In genomic region chr7:74033372-74034311, GRCh38 we compare ENCODE assay signal across 1 cellular context.
TF ChIP-seq lines count a peak whose summit lies in the region.

No MANE protein-coding gene starts in this region.

TF ChIP-seq in K562, 482 proteins besides CTCF, POLR2A, EP300 and RAD21 (continued from another document):
- TF ChIP-seq, protein P1, sequence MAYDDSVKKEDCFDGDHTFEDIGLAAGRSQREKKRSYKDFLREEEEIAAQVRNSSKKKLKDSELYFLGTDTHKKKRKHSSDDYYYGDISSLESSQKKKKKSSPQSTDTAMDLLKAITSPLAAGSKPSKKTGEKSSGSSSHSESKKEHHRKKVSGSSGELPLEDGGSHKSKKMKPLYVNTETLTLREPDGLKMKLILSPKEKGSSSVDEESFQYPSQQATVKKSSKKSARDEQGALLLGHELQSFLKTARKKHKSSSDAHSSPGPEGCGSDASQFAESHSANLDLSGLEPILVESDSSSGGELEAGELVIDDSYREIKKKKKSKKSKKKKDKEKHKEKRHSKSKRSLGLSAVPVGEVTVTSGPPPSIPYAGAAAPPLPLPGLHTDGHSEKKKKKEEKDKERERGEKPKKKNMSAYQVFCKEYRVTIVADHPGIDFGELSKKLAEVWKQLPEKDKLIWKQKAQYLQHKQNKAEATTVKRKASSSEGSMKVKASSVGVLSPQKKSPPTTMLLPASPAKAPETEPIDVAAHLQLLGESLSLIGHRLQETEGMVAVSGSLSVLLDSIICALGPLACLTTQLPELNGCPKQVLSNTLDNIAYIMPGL (CRISPR knock-in tag; IDR thresholded peaks at IDR 0.05), result no peak
- TF ChIP-seq MAFK (IDR thresholded peaks at IDR 0.05; ENCODE audit: low read length) (no peak), E4F1 (CRISPR knock-in tag; IDR thresholded peaks at IDR 0.05; ENCODE audit: borderline replicate concordance) (no peak), RFX1 (IDR thresholded peaks at IDR 0.05) (peak; percentile 87), STAT5A (IDR thresholded peaks at IDR 0.05; ENCODE audit: borderline replicate concordance, low read length) (no peak)
- TF ChIP-seq, protein P2, sequence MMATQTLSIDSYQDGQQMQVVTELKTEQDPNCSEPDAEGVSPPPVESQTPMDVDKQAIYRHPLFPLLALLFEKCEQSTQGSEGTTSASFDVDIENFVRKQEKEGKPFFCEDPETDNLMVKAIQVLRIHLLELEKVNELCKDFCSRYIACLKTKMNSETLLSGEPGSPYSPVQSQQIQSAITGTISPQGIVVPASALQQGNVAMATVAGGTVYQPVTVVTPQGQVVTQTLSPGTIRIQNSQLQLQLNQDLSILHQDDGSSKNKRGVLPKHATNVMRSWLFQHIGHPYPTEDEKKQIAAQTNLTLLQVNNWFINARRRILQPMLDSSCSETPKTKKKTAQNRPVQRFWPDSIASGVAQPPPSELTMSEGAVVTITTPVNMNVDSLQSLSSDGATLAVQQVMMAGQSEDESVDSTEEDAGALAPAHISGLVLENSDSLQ (IDR thresholded peaks at IDR 0.05), result no peak
